Comparison of ENCODE assay signal across 8 cellular contexts in the genomic region with DNA sequence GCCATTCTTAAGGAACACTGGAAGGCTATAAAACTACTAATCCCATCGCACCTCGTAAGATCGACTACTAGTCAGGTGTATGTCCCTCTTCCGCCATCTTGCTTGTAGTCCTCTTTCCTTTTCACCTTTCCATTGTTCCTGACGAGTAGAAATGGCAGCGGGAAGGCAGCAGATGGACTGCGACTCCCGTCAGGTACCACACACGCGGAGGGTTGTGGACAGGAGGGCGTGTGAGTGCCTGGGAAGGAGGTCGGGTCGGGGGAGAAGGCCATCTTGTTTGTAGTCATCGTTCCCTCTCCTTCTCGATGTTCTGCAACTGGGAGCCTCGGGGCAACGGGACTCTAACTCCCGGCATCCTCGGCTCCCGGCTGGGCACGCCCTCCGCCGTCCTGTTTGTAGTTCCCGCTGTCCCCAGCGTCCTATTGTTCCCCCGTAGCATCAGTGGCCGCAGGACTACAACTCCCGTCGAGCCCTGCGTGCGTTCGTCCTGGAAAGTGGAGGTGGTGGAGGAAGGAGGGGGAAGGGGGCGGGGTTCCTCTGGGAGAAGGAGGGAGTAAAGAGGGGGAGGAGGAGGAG. TPM values are rescaled to one million over a fixed set of nuclear protein-coding genes. Genes with fewer than 3 reads are reported as not detected.
DNase-seq lines count a peak whose midpoint lies in the region; ATAC-seq and TF ChIP-seq lines count a peak whose summit lies in the region.

No MANE protein-coding gene starts in this region.

- peak overlapping the region; percentile 84 for H3K4me2 ChIP-seq in OCI-LY7 (ENCODE audit: low read length)

- POLR2A ChIA-PET in OCI-LY7 (lab: Charles Lee) = interaction anchor here (0.6 kb wide), 1 partner anchor 462 kb away, joined by 3 read pairs; no protein-coding TSS in a partner anchor

- ATAC-seq in GM21619 (IDR thresholded peaks at IDR 0.05; ENCODE audit: unreplicated experiment) = peak; percentile 57

- no peaks in the 10 kb centered on the region for H3K79me2 ChIP-seq in OCI-LY7 (ENCODE audit: insufficient read depth, low read depth, low read length)

- no peaks in the 10 kb centered on the region for H3K36me3 ChIP-seq in OCI-LY7 (ENCODE audit: insufficient read depth, low read length)

- CTCF ChIA-PET in OCI-LY7 (lab: Charles Lee; ENCODE audit: unreplicated experiment) = interaction anchor here (0.6 kb wide), 1 partner anchor 21 kb away, joined by 3 read pairs; no protein-coding TSS in a partner anchor

- peak; percentile 100 for DNase-seq in DMS 273 (lab: John Stamatoyannopoulos, UW; ENCODE audit: unreplicated experiment)
- DNase-seq in OCI-LY7 (ENCODE audit: low spot score) = peak; percentile 99
- peak; percentile 94 for DNase-seq in activated T-cell treated with anti-CD3 and anti-CD28 coated beads for 24 hours (ENCODE audit: low read depth)
- peak; percentile 97 for DNase-seq in epidermal melanocyte (ENCODE audit: insufficient read length, low spot score)
- DNase-seq in mesothelial cell of epicardium (ENCODE audit: low spot score in 2 of 2, unreplicated experiment in 2 of 2) = peak; percentile 95 to 97
- DNase-seq in stimulated activated CD8-positive, alpha-beta memory T cell treated with anti-CD3 and anti-CD28 coated beads, Interleukin-15, amount 100 ng/mL, for 24 hours (ENCODE audit: low read depth) = peak; percentile 80

- H3K4me1 ChIP-seq in OCI-LY7 (ENCODE audit: insufficient read depth, low read length, poor library complexity, severe bottlenecking) = peaks cover 16% of the 10 kb centered on the region

- H3K36me3 Mint-ChIP-seq in IgD-negative memory B cell (no peaks in the 10 kb centered on the region), mesothelial cell of epicardium (no peaks in the 10 kb centered on the region)

- peak overlapping the region; percentile 63 for H2AFZ ChIP-seq in OCI-LY7 (ENCODE audit: low read length)

- BruUV-seq in OCI-LY7 (replicated peaks; lab: Mats Ljungman, UMichigan) = no TSS peak

- H3K4me3 Mint-ChIP-seq in IgD-negative memory B cell (peak overlapping the region; percentile 92 to 100 (median 100)), mesothelial cell of epicardium (peak overlapping the region; percentile 100)

- H3K4me3 ChIP-seq in OCI-LY7 (ENCODE audit: low read depth, low read length, poor library complexity, severe bottlenecking) = peak overlapping the region; percentile 74

- intact Hi-C loops in OCI-LY7 (cut with micrococcal nuclease; ENCODE audit: unreplicated experiment) = loop anchor here (1.0 to 2.0 kb wide), 7 partner anchors 34 to 264 kb away; a partner anchor contains a TSS

- H3K9me3 Mint-ChIP-seq in IgD-negative memory B cell (peaks cover 0 to 1% (median 0%) of the 10 kb centered on the region in 3 donors), mesothelial cell of epicardium (no peaks in the 10 kb centered on the region)

- no peaks in the 10 kb centered on the region for H3K9me2 ChIP-seq in OCI-LY7 (ENCODE audit: insufficient read depth, low read length)

- peaks cover 0 to 8% (median 7%) of the 10 kb centered on the region in 3 donors for H3K4me1 Mint-ChIP-seq in IgD-negative memory B cell
- H3K4me1 Mint-ChIP-seq in mesothelial cell of epicardium = peaks cover 14% of the 10 kb centered on the region

- TF ChIP-seq CTCF in OCI-LY7 (conservative IDR thresholded peaks at IDR 0.05; ENCODE audit: low read length) (no peak), mesothelial cell of epicardium (IDR thresholded peaks at IDR 0.05; ENCODE audit: unreplicated experiment) (no peak)

- H4K20me1 ChIP-seq in OCI-LY7 (ENCODE audit: insufficient read depth, low read length) = no peaks in the 10 kb centered on the region

- no peaks in the 10 kb centered on the region for H3K9me3 ChIP-seq in OCI-LY7 (ENCODE audit: low read length)

- H3K27me3 Mint-ChIP-seq in IgD-negative memory B cell = no peaks in the 10 kb centered on the region
- no peaks in the 10 kb centered on the region for H3K27me3 Mint-ChIP-seq in mesothelial cell of epicardium (ENCODE audit: low read depth)

- H3K27ac Mint-ChIP-seq in IgD-negative memory B cell (peak overlapping the region; percentile 92 to 100 (median 99)), mesothelial cell of epicardium (peak overlapping the region; percentile 100)

- peak overlapping the region; percentile 74 for H3K27ac ChIP-seq in OCI-LY7 (ENCODE audit: low read depth, low read length, poor library complexity, severe bottlenecking)

RNA-seq across cellular contexts. Expression of a gene that starts 0.3 kb away (rescaled TPM):
- polyA plus RNA-seq in IgD-negative memory B cell = 0.26 TPM
- total RNA-seq in OCI-LY7 (2014; rRNA removed; shearing (Covaris generic)) = 16.1 and 16.2 TPM in 2 replicates
- total RNA-seq in OCI-LY7 (2022) (30.2 and 34.8 TPM in 2 replicates), mesothelial cell of epicardium (53.5 to 56.4 TPM (median 54.9 TPM) in 3 replicates)

RNA-seq across cellular contexts. Expression of a gene that starts 25.8 kb away (rescaled TPM):
- polyA plus RNA-seq in IgD-negative memory B cell = 68.8 TPM
- 5.7 and 7.8 TPM in 2 replicates for total RNA-seq in OCI-LY7 (2014; rRNA removed; shearing (Covaris generic))
- 16.3 and 18.3 TPM in 2 replicates for total RNA-seq in OCI-LY7 (2022)
- 25.8 to 28.2 TPM (median 26.2 TPM) in 3 replicates for total RNA-seq in mesothelial cell of epicardium

RNA-seq across cellular contexts. Expression of a gene that starts 26.6 kb away (rescaled TPM):
- not detected for polyA plus RNA-seq in IgD-negative memory B cell
- 0.09 and 0.21 TPM in 2 replicates for total RNA-seq in OCI-LY7 (2014; rRNA removed; shearing (Covaris generic))
- total RNA-seq in OCI-LY7 (2022) = 0.46 and 0.68 TPM in 2 replicates
- total RNA-seq in mesothelial cell of epicardium = 9.1 to 11.5 TPM (median 10.3 TPM) in 3 replicates

RNA-seq across cellular contexts. Expression of a gene that starts 29.2 kb away (rescaled TPM):
- polyA plus RNA-seq in IgD-negative memory B cell = 45.0 TPM
- total RNA-seq in OCI-LY7 (2014; rRNA removed; shearing (Covaris generic)) = 17.8 and 20.6 TPM in 2 replicates
- total RNA-seq in OCI-LY7 (2022) (11.0 and 11.5 TPM in 2 replicates), mesothelial cell of epicardium (43.6 to 44.8 TPM (median 43.9 TPM) in 3 replicates)

RNA-seq across cellular contexts. Expression of a gene that starts 34.5 kb away (rescaled TPM):
- 3.0 TPM for polyA plus RNA-seq in IgD-negative memory B cell
- total RNA-seq in OCI-LY7 (2014; rRNA removed; shearing (Covaris generic)) = 8.6 and 9.0 TPM in 2 replicates
- total RNA-seq in OCI-LY7 (2022) (35.7 and 36.0 TPM in 2 replicates), mesothelial cell of epicardium (30.8 to 39.1 TPM (median 36.4 TPM) in 3 replicates)

Comparison
In these comparisons a context has a peak if more than half of its experiments do, and no peak if none do; other contexts are left out.
1. Peak in every context shown above with its lines: DNase-seq, ATAC-seq, H3K4me3 ChIP-seq and H3K27ac ChIP-seq.